Comparison of ENCODE assay signal across 7 cellular contexts in the genomic region with DNA sequence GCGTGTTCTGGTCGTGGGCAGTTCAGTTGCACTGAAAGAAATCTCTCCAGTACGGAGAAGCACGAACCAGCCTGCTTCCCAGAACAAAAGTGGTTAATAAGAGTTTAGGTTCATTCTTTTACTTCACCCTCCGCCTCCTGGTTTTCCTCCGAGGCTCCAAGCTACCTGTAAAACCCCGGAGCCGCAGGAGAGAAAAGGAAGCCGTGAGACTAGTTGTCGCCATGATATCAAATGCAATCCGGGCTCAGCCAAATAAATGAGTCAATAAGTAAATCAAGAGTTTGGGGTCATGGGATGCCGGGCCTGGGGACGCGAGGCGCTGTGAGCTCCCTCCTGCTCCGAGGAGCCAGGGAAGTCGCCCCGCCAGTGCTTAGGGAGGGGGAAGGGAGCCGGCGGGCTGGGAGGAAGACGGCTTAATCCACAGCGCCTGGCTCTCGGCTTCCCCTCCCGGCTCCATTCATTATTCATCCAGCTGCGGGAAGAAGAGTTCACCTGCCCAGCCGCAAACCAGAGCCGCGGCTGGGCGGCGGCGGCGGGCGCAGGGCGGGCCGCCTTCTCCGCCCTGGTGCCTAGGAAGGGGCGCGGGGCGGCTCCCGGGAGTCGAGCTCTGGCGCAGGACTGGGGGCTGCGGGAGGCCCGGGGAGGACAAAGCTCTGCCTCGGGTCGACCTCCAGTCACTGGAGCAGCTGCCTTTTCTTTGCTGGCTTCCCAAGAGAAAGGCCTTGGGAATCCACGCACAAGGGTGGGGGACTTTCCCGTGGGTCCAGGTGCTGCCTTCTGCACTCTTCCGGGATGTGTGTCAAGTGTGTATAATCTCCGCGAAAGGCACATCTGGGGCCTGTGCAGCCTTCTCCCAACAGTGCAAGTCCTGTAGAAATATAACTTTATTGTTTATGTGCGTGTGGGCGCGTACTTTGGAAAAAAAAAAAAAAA. TPM values are rescaled to one million over a fixed set of nuclear protein-coding genes. Genes with fewer than 3 reads are reported as not detected.
A peak's percentile ranks its signal among the peaks of the same experiment; 100 is the strongest.
DNase-seq lines count a peak whose midpoint lies in the region; ATAC-seq and TF ChIP-seq lines count a peak whose summit lies in the region.

No MANE protein-coding gene starts in this region.

- TF ChIP-seq CTCF in activated CD8-positive, alpha-beta T cell treated with anti-CD3 and anti-CD28 coated beads for 36 hours (IDR thresholded peaks at IDR 0.05) = no peak
- TF ChIP-seq CTCF in foreskin fibroblast (IDR thresholded peaks at IDR 0.05; ENCODE audit: low read depth, low read length) (no peak), neural crest cell (conservative IDR thresholded peaks at IDR 0.05) (peak; percentile 13)

- peak; percentile 31 for DNase-seq in EL
- DNase-seq in LoVo (ENCODE audit: low spot score) = peak; percentile 53
- DNase-seq in activated CD8-positive, alpha-beta T cell treated with anti-CD3 and anti-CD28 coated beads for 36 hours = peak; percentile 17
- peak; percentile 33 to 81 for DNase-seq in foreskin fibroblast
- DNase-seq in neural crest cell (ENCODE audit: low read depth, low spot score) = peak; percentile 44
- no peak for DNase-seq in Ammon's horn (ENCODE audit: low spot score)

- POLR2A ChIA-PET in activated CD8-positive, alpha-beta T cell treated with anti-CD3 and anti-CD28 coated beads for 36 hours (lab: Charles Lee) = no interaction called here

- no peaks in the 10 kb centered on the region for H3K36me3 Mint-ChIP-seq in activated CD8-positive, alpha-beta T cell treated with anti-CD3 and anti-CD28 coated beads for 36 hours (ENCODE audit: low read depth)
- H3K36me3 Mint-ChIP-seq in neural crest cell (ENCODE audit: low read depth) = no peaks in the 10 kb centered on the region

- no peak for ATAC-seq in activated CD8-positive, alpha-beta T cell treated with anti-CD3 and anti-CD28 coated beads for 36 hours
- no peak for ATAC-seq in HG03439 (IDR thresholded peaks at IDR 0.05; ENCODE audit: unreplicated experiment)

- H3K27me3 Mint-ChIP-seq in activated CD8-positive, alpha-beta T cell treated with anti-CD3 and anti-CD28 coated beads for 36 hours = peaks cover 66% of the 10 kb centered on the region
- H3K27me3 Mint-ChIP-seq in neural crest cell (ENCODE audit: low read depth) = peaks cover 31% of the 10 kb centered on the region

- peak overlapping the region; percentile 74 to 77 for H3K4me3 ChIP-seq in foreskin fibroblast (ENCODE audit: low read depth in 1 of 2, low read length in 2 of 2)

- H3K27ac Mint-ChIP-seq in activated CD8-positive, alpha-beta T cell treated with anti-CD3 and anti-CD28 coated beads for 36 hours = no peak overlapping the region
- peak overlapping the region; percentile 47 for H3K27ac Mint-ChIP-seq in neural crest cell (ENCODE audit: unreplicated experiment)

- CTCF ChIA-PET in activated CD8-positive, alpha-beta T cell treated with anti-CD3 and anti-CD28 coated beads for 36 hours (lab: Charles Lee) = interaction anchor here (0.6 to 2.2 kb wide), 11 partner anchors 10 to 331 kb away, joined by 3 to 15 read pairs (median 4); no protein-coding TSS in a partner anchor

- intact Hi-C loops in activated CD8-positive, alpha-beta T cell treated with anti-CD3 and anti-CD28 coated beads for 36 hours (cut with micrococcal nuclease) = no loop called here

- H3K4me3 Mint-ChIP-seq in activated CD8-positive, alpha-beta T cell treated with anti-CD3 and anti-CD28 coated beads for 36 hours = peak overlapping the region; percentile 81
- peak overlapping the region; percentile 91 for H3K4me3 Mint-ChIP-seq in neural crest cell

- H3K4me1 Mint-ChIP-seq in activated CD8-positive, alpha-beta T cell treated with anti-CD3 and anti-CD28 coated beads for 36 hours (ENCODE audit: low read depth) = peaks cover 27% of the 10 kb centered on the region
- peaks cover 31% of the 10 kb centered on the region for H3K4me1 Mint-ChIP-seq in neural crest cell

- H3K9me3 Mint-ChIP-seq in activated CD8-positive, alpha-beta T cell treated with anti-CD3 and anti-CD28 coated beads for 36 hours = no peaks in the 10 kb centered on the region
- no peaks in the 10 kb centered on the region for H3K9me3 Mint-ChIP-seq in neural crest cell

RNA-seq across cellular contexts. Expression of gene FRAS1, which starts 1.7 kb away (rescaled TPM):
- under 1 TPM; 0.05 to 0.22 TPM for total RNA-seq in activated CD8-positive, alpha-beta T cell treated with anti-CD3 and anti-CD28 coated beads for 36 hours
- total RNA-seq in neural crest cell = 8.4 and 9.3 TPM in 2 replicates
